16 cellular contexts compared by ENCODE assay signal in the genomic region with DNA sequence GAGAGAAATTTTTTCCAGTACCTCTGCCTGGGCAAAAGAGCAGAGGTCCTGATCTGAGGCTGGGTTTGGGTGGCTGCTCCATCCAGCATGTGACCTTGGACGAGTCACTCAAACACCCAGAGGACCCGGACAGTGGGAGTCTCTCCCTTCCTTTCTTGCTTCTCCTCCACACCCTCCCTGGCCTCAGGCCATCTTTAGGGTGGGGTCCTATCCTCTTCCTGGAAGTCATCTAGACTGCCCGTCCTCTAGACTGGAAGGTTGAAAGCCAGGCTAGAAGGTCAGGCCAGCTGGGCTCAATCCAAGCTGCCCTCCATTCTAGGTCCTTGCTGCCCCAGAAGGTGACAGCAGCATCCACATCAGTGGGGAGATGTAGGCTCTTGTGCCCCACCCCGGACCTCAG.
DNase-seq lines count a peak whose midpoint lies in the region; ATAC-seq and TF ChIP-seq lines count a peak whose summit lies in the region.
"Had no signal": no experiment of that assay in that cellular context is flagged by ENCODE, and none has a peak within 500 bp of the region (broad histone marks: within the 10 kb centered on the region; RNA-seq: fewer than 3 reads in every experiment).

No MANE protein-coding gene starts in this region.

- WGBS in transverse colon (ENCODE audit: low coverage in 1 of 2), 2 donors: 46% methylated on average over 4 of the region's 4 CpGs; no CpG with 5 or more reads in 1 of the 2 donors

- no peaks in the 10 kb centered on the region for H3K27me3 ChIP-seq in right atrium auricular region
- H3K27me3 ChIP-seq in transverse colon: no peaks in the 10 kb centered on the region

- no peak overlapping the region for H3K4me3 ChIP-seq in right atrium auricular region
- H3K4me3 ChIP-seq in transverse colon: no peak overlapping the region
- H3K4me3 ChIP-seq: GM12878 had no signal

- in situ Hi-C loops in transverse colon (cut with MboI; ENCODE audit: low pct_ligation_motif_present in 1 of 4, low pct_unique_long_range_greater_than_20kb in 1 of 4, low sequenced_read_pairs in 3 of 4) (loop anchor here in 1 of 4 donors (25.0 kb wide), 1 partner anchor 337 kb away; no protein-coding TSS in a partner anchor), GM13977 (cut with MboI; ENCODE audit: low pct_unique_long_range_greater_than_20kb, low sequenced_read_pairs, unreplicated experiment) (no loop called here)

- intact Hi-C loops in Right ventricle myocardium inferior (cut with DNase I) (no loop called here), left ventricle myocardium superior (cut with micrococcal nuclease) (no loop called here), transverse colon (cut with DNase I; ENCODE audit: low total_unique reads) (no loop called here)

- no peak overlapping the region for H3K27ac ChIP-seq in right atrium auricular region
- no peak overlapping the region for H3K27ac ChIP-seq in transverse colon
- H3K27ac ChIP-seq: 22Rv1 had no signal

- H3K4me1 ChIP-seq in right atrium auricular region (no peaks in the 10 kb centered on the region), transverse colon (no peaks in the 10 kb centered on the region)

- DNase-seq in Right ventricle myocardium inferior (ENCODE audit: missing footprints): no peak
- DNase-seq in right atrium auricular region (ENCODE audit: low spot score): no peak
- DNase-seq in erythroblast (lab: John Stamatoyannopoulos, UW): peak; percentile 78 to 82
- DNase-seq in left ventricle myocardium superior: no peak
- peak; percentile 10 for DNase-seq in transverse colon
- no peak for DNase-seq in cortex of kidney (lab: John Stamatoyannopoulos, UW)
- DNase-seq in GM13977 (ENCODE audit: low spot score): no peak
- no peak for DNase-seq in effector CD8-positive, alpha-beta T cell (lab: John Stamatoyannopoulos, UW)
- DNase-seq: C1 segment of cervical spinal cord; CD4-positive, alpha-beta T cell; DMS79; GOT3; H9 had no signal

- TF ChIP-seq CTCF in right atrium auricular region (IDR thresholded peaks at IDR 0.05) (no peak), transverse colon (IDR thresholded peaks at IDR 0.05) (no peak), GM13977 (IDR thresholded peaks at IDR 0.05; ENCODE audit: extremely low read depth, insufficient read depth, missing control alignments) (no peak)

- H3K36me3 ChIP-seq in right atrium auricular region (no peaks in the 10 kb centered on the region), transverse colon (no peaks in the 10 kb centered on the region)

- TF ChIP-seq EP300 in transverse colon (IDR thresholded peaks at IDR 0.05; ENCODE audit: low read depth): no peak

- no peaks in the 10 kb centered on the region for H3K9me3 ChIP-seq in right atrium auricular region
- H3K9me3 ChIP-seq in transverse colon: no peaks in the 10 kb centered on the region

- ATAC-seq in Right ventricle myocardium inferior: peak; percentile 38
- peak; percentile 53 for ATAC-seq in left ventricle myocardium superior
- ATAC-seq: GM12878, HepG2 had no signal

- TF ChIP-seq POLR2A in erythroblast (IDR thresholded peaks at IDR 0.05; ENCODE audit: low read length): no peak
- no peak for TF ChIP-seq POLR2A in transverse colon (IDR thresholded peaks at IDR 0.05)

Comparison
In these comparisons a context has a peak if more than half of its experiments do, and no peak if none do; other contexts are left out.
1. DNase-seq: peak in erythroblast (2 of 2) and transverse colon (single experiment); none in Right ventricle myocardium inferior (single experiment), right atrium auricular region (single experiment), left ventricle myocardium superior (single experiment), cortex of kidney (single experiment), GM13977 (single experiment) and effector CD8-positive, alpha-beta T cell (single experiment).